ENCODE assay signal across 20 cellular contexts in genomic region chr10:132129431-132129830, GRCh38. TPM values are rescaled to one million over a fixed set of nuclear protein-coding genes. Genes with fewer than 3 reads are reported as not detected.
DNase-seq lines count a peak whose midpoint lies in the region; ATAC-seq and TF ChIP-seq lines count a peak whose summit lies in the region.
"Had no signal": no experiment of that assay in that cellular context is flagged by ENCODE, and none has a peak within 500 bp of the region (broad histone marks: within the 10 kb centered on the region; RNA-seq: fewer than 3 reads in every experiment).

No MANE protein-coding gene starts in this region.

- no peak overlapping the region for H2BK15ac ChIP-seq in mesendoderm (replicated peaks; ENCODE audit: low read depth)

- no peak overlapping the region for H3K4ac ChIP-seq in mesendoderm (ENCODE audit: low read depth, low read length)

- no peak overlapping the region for H3K23ac ChIP-seq in mesendoderm (ENCODE audit: low read length)

- H3K4me3 ChIP-seq in BLaER1 (no peak overlapping the region), H7 (ENCODE audit: insufficient read depth, low read depth, low read length) (no peak overlapping the region), mesendoderm (ENCODE audit: low read length) (no peak overlapping the region)
- H3K4me3 ChIP-seq: SJCRH30, upper lobe of right lung had no signal

- no CpG with 5 or more reads among the region's 11 CpGs for WGBS in mesendoderm (ENCODE audit: extremely low coverage, insufficient coverage, low lambda C conversion rate)

- H3K56ac ChIP-seq in mesendoderm (ENCODE audit: low read length), result no peak overlapping the region

- in situ Hi-C loops in GM13976 (cut with MboI; ENCODE audit: low sequenced_read_pairs, unreplicated experiment), result loop anchor here (25.0 kb wide), 1 partner anchor 242 kb away; no protein-coding TSS in a partner anchor

- H4K20me1 ChIP-seq in BLaER1, result no peaks in the 10 kb centered on the region

- H3K4me1 ChIP-seq in BLaER1 (peaks cover 31% of the 10 kb centered on the region), mesendoderm (ENCODE audit: control insufficient read depth, low read depth, low read length) (no peaks in the 10 kb centered on the region)
- H3K4me1 ChIP-seq: upper lobe of right lung had no signal

- no peak overlapping the region for H3K9ac ChIP-seq in BLaER1
- H3K9ac ChIP-seq in mesendoderm (ENCODE audit: low read length), result no peak overlapping the region

- H3K79me2 ChIP-seq in mesendoderm (ENCODE audit: control insufficient read depth, insufficient read depth, low read length), result no peaks in the 10 kb centered on the region

- TF ChIP-seq CTCF in GM13976 (IDR thresholded peaks at IDR 0.05; ENCODE audit: borderline replicate concordance, control extremely low read depth, extremely low read depth, insufficient read depth, missing control alignments), result no peak

- ATAC-seq in HG03280 (IDR thresholded peaks at IDR 0.05; ENCODE audit: unreplicated experiment), result no peak
- ATAC-seq: esophagus mucosa, upper lobe of right lung had no signal

- H3K36me3 ChIP-seq in BLaER1 (no peaks in the 10 kb centered on the region), H7 (replicated peaks; ENCODE audit: control insufficient read depth, insufficient read depth, low read length) (no peaks in the 10 kb centered on the region), mesendoderm (ENCODE audit: control insufficient read depth, insufficient read depth, low read length) (no peaks in the 10 kb centered on the region)
- H3K36me3 ChIP-seq: SJCRH30, upper lobe of right lung had no signal

- H3K27me3 ChIP-seq in BLaER1 (peaks cover 13% of the 10 kb centered on the region; the same call in 1 of the 2 replicates), H7 (ENCODE audit: control insufficient read depth, insufficient read depth, low read length) (no peaks in the 10 kb centered on the region), mesendoderm (ENCODE audit: insufficient read depth, low read length, poor library complexity) (no peaks in the 10 kb centered on the region)
- H3K27me3 ChIP-seq: SJCRH30 had no signal

- peak; percentile 70 for DNase-seq in H7
- DNase-seq in ecto neural progenitor cell (ENCODE audit: low spot score), result peak; percentile 69
- DNase-seq in mesendoderm, result peak; percentile 46
- no peak for DNase-seq in GM13976 (ENCODE audit: low spot score)
- DNase-seq in CD1c-positive myeloid dendritic cell (ENCODE audit: extremely low spot score), result no peak
- DNase-seq: activated CD4-positive, alpha-beta memory T cell treated with anti-CD3 and anti-CD28 coated beads, Interleukin-2, amount 10 ng/mL, durations not matched to agents 7 days and 5 days; activated naive CD4-positive, alpha-beta T cell treated with anti-CD3 and anti-CD28 coated beads for 36 hours; activated T-cell treated with anti-CD3 and anti-CD28 coated beads for 4 hours; effector CD8-positive, alpha-beta T cell; NCI-H1417; NCI-H82; occipital lobe; stimulated activated CD4-positive, alpha-beta T cell treated with anti-CD3 and anti-CD28 coated beads, Interleukin-15, amount 100 ng/mL, for 24 hours; T-helper 2 cell; upper lobe of right lung had no signal

- H3K4me2 ChIP-seq in BLaER1 (0 out of 2 replicates have a peak overlapping the region, but pooled peaks have one; percentile 17), mesendoderm (ENCODE audit: low read length) (no peak overlapping the region)

- H2AK5ac ChIP-seq in mesendoderm (ENCODE audit: low read length), result no peak overlapping the region

- peaks cover 5% of the 10 kb centered on the region; the same call in 1 of the 2 replicates for H3K9me3 ChIP-seq in BLaER1
- H3K9me3 ChIP-seq: SJCRH30, upper lobe of right lung had no signal

- no peak overlapping the region for H4K8ac ChIP-seq in mesendoderm (ENCODE audit: low read depth, low read length)

- no peak overlapping the region for H2BK5ac ChIP-seq in mesendoderm (ENCODE audit: low read length)

- H3K27ac ChIP-seq in BLaER1 (no peak overlapping the region), mesendoderm (ENCODE audit: low read depth, low read length) (no peak overlapping the region)
- H3K27ac ChIP-seq: SJCRH30, upper lobe of right lung, VCaP had no signal

- H4K5ac ChIP-seq in mesendoderm (ENCODE audit: low read length), result no peak overlapping the region

- no peaks in the 10 kb centered on the region for H3K79me1 ChIP-seq in mesendoderm (ENCODE audit: low read length)

- no peak overlapping the region for H2BK120ac ChIP-seq in mesendoderm (ENCODE audit: low read depth, low read length)

- H3K18ac ChIP-seq in mesendoderm (ENCODE audit: low read length), result no peak overlapping the region

RNA-seq across cellular contexts. Expression of gene DPYSL4, which starts 57.3 kb away (rescaled TPM):
- total RNA-seq in H7 (2014; rRNA removed; shearing (Covaris generic)), result 7.6 and 9.1 TPM in 2 replicates
- polyA plus RNA-seq in mesendoderm (2013, experiment 1 of 2), result 5.6 TPM
- polyA plus RNA-seq in mesendoderm (2013, experiment 2 of 2), result 5.8 TPM
- total RNA-seq: SJCRH30 had no signal

Comparison
In these comparisons a context has a peak if more than half of its experiments do, and no peak if none do; other contexts are left out.
1. DNase-seq: peak in H7 (single experiment), ecto neural progenitor cell (single experiment) and mesendoderm (single experiment); none in GM13976 (single experiment) and CD1c-positive myeloid dendritic cell (single experiment).